ENCODE assay signal across 1 cellular context in genomic region chr1:42684139-42684538, GRCh38.
TF ChIP-seq lines count a peak whose summit lies in the region.

No MANE protein-coding gene starts in this region.

TF ChIP-seq in endothelial cell of umbilical vein, 7 proteins besides CTCF, POLR2A, EP300 and RAD21 (continued from another document):
- TF ChIP-seq MAX (IDR thresholded peaks at IDR 0.05; ENCODE audit: insufficient read depth, insufficient read length) (no peak), GATA2 (IDR thresholded peaks at IDR 0.05; ENCODE audit: insufficient read depth, insufficient read length, low read depth, low read length) (no peak), FOS (IDR thresholded peaks at IDR 0.05; ENCODE audit: borderline replicate concordance, insufficient read depth, low read length) (no peak)
TF ChIP-seq in endothelial cell of umbilical vein: peak in this region for 0.
